ENCODE assay signal across 19 cellular contexts in genomic region chr10:25028711-25029110, GRCh38. TPM values are rescaled to one million over a fixed set of nuclear protein-coding genes. Genes with fewer than 3 reads are reported as not detected.
DNase-seq lines count a peak whose midpoint lies in the region; ATAC-seq, FAIRE-seq and TF ChIP-seq lines count a peak whose summit lies in the region.
"Had no signal": no experiment of that assay in that cellular context is flagged by ENCODE, and none has a peak within 500 bp of the region (broad histone marks: within the 10 kb centered on the region; RNA-seq: fewer than 3 reads in every experiment).

No MANE protein-coding gene starts in this region.

- no peak overlapping the region for H2AFZ ChIP-seq in IMR-90 (replicated peaks; ENCODE audit: low read length, poor library complexity)
- no peak overlapping the region for H2AFZ ChIP-seq in osteoblast (ENCODE audit: low read length)
- H2AFZ ChIP-seq: PC-9 had no signal

- H3K79me1 ChIP-seq in IMR-90 (ENCODE audit: low read depth in 1 of 2, low read length in 2 of 2), result no peaks in the 10 kb centered on the region

- BruUV-seq in IMR-90 (replicated peaks; lab: Mats Ljungman, UMichigan), result no TSS peak

- H3K9me3 ChIP-seq in IMR-90 (ENCODE audit: control insufficient read depth, insufficient read depth, low read length), result no peaks in the 10 kb centered on the region
- no peaks in the 10 kb centered on the region for H3K9me3 ChIP-seq in osteoblast (ENCODE audit: low read depth, low read length)
- H3K9me3 ChIP-seq: SJCRH30 had no signal

- H3K36me3 ChIP-seq in IMR-90 (ENCODE audit: control insufficient read depth, insufficient read depth, low read length) (no peaks in the 10 kb centered on the region), bronchial epithelial cell (ENCODE audit: control insufficient read depth, insufficient read depth, low read length) (no peaks in the 10 kb centered on the region), osteoblast (ENCODE audit: insufficient read depth, low read length) (no peaks in the 10 kb centered on the region)
- H3K36me3 ChIP-seq: SJCRH30 had no signal

- H3K4me3 ChIP-seq in IMR-90 (ENCODE audit: insufficient read depth, low read depth, low read length), result no peak overlapping the region
- no peak overlapping the region for H3K4me3 ChIP-seq in bronchial epithelial cell (ENCODE audit: low read depth, low read length)
- H3K4me3 ChIP-seq in osteoblast (ENCODE audit: insufficient read depth, low read length), result no peak overlapping the region
- H3K4me3 ChIP-seq: PC-9, SJCRH30 had no signal

- H3K23ac ChIP-seq in IMR-90 (ENCODE audit: low read depth, low read length), result no peak overlapping the region

- in situ Hi-C loops in IMR-90 (cut with MboI; ENCODE audit: low sequenced_read_pairs), result no loop called here

- POLR2A ChIA-PET in IMR-90 (lab: Charles Lee; ENCODE audit: unreplicated experiment), result no interaction called here
- POLR2A ChIA-PET in RWPE1 (lab: Yijun Ruan, JAX; ENCODE audit: low non-redundant PET), result no interaction called here

- no peak overlapping the region for H3K4ac ChIP-seq in IMR-90 (ENCODE audit: low read depth, low read length)

- H3K56ac ChIP-seq in IMR-90 (ENCODE audit: extremely low read depth, insufficient read depth, low read length), result no peak overlapping the region

- no peak overlapping the region for H2BK5ac ChIP-seq in IMR-90 (ENCODE audit: low read depth, low read length, poor library complexity, severe bottlenecking)

- TF ChIP-seq POLR2A in IMR-90 (IDR thresholded peaks at IDR 0.05; ENCODE audit: low read depth, low read length), result no peak

- no peak overlapping the region for H2AK9ac ChIP-seq in IMR-90 (replicated peaks; ENCODE audit: low read depth, low read length, poor library complexity)

- H4K91ac ChIP-seq in IMR-90 (ENCODE audit: insufficient read depth, low read depth, low read length), result no peak overlapping the region

- FAIRE-seq in bronchial epithelial cell (lab: Jason Lieb, UNC), result no peak
- FAIRE-seq: GM12892 had no signal

- no peak for TF ChIP-seq RAD21 in IMR-90 (IDR thresholded peaks at IDR 0.05; ENCODE audit: low read length)

- H4K20me1 ChIP-seq in IMR-90 (ENCODE audit: insufficient read depth, low read length) (no peaks in the 10 kb centered on the region), osteoblast (ENCODE audit: insufficient read depth, low read length) (no peaks in the 10 kb centered on the region)

- dilution Hi-C loops in IMR-90 (cut with HindIII; ENCODE audit: low sequenced_read_pairs, unreplicated experiment), result no loop called here

- ATAC-seq in IMR-90 (ENCODE audit: low read depth), result no peak
- no peak for ATAC-seq in HG03460 (IDR thresholded peaks at IDR 0.05; ENCODE audit: unreplicated experiment)

- H4K8ac ChIP-seq in IMR-90 (ENCODE audit: low read depth in 2 of 2, low read length in 2 of 2), result no peak overlapping the region

- no peak overlapping the region for H3K9ac ChIP-seq in IMR-90 (ENCODE audit: low read depth, low read length)
- H3K9ac ChIP-seq: KMS-11 had no signal

- H3K27ac ChIP-seq in IMR-90 (ENCODE audit: insufficient read depth, low read length) (no peak overlapping the region), osteoblast (ENCODE audit: low read depth, low read length) (no peak overlapping the region), RWPE1 (no peak overlapping the region)
- H3K27ac ChIP-seq: KMS-11, PC-9, SJCRH30 had no signal

- H3K4me2 ChIP-seq in IMR-90 (ENCODE audit: low read depth, low read length) (no peak overlapping the region), osteoblast (ENCODE audit: insufficient read depth, low read length) (no peak overlapping the region)
- H3K4me2 ChIP-seq: KMS-11, PC-9 had no signal

- intact Hi-C loops in IMR-90 (cut with micrococcal nuclease), result no loop called here

- no peak overlapping the region for H2BK15ac ChIP-seq in IMR-90 (ENCODE audit: low read depth, low read length)

- no peak overlapping the region for H2AK5ac ChIP-seq in IMR-90 (ENCODE audit: low read depth, low read length)

- CTCF ChIA-PET in IMR-90 (lab: Yijun Ruan, JAX), result interaction anchor here (0.5 kb wide), 1 partner anchor 47 kb away, joined by 4 read pairs; no protein-coding TSS in a partner anchor
- CTCF ChIA-PET in RWPE1 (lab: Yijun Ruan, JAX), result interaction anchor here (1.1 kb wide), 1 partner anchor 198 kb away, joined by 6 read pairs; no protein-coding TSS in a partner anchor

- H3K27me3 ChIP-seq in IMR-90 (ENCODE audit: control insufficient read depth, insufficient read depth, low read length), result no peaks in the 10 kb centered on the region
- H3K27me3 ChIP-seq in bronchial epithelial cell (ENCODE audit: control insufficient read depth, insufficient read depth, low read length), result no peaks in the 10 kb centered on the region
- H3K27me3 ChIP-seq in osteoblast (ENCODE audit: insufficient read depth, low read length), result no peaks in the 10 kb centered on the region
- H3K27me3 ChIP-seq: SJCRH30 had no signal

- H2BK120ac ChIP-seq in IMR-90 (ENCODE audit: low read depth, low read length), result no peak overlapping the region

- DNase-seq in EH (ENCODE audit: low read depth) (peak; percentile 16), IMR-90 (peak; percentile 32), bronchial epithelial cell (ENCODE audit: low read depth) (peak; percentile 40), osteoblast (ENCODE audit: insufficient read length, low spot score, missing footprints) (peak; percentile 48), RWPE1 (ENCODE audit: low spot score) (no peak), cortex of kidney (lab: John Stamatoyannopoulos, UW) (no peak)
- DNase-seq: C1 segment of cervical spinal cord; CD8-positive, alpha-beta memory T cell; DND-41; NCI-H1417; NCI-H187; NCI-H526; PC-9; SJCRH30 had no signal

- WGBS in IMR-90 (ENCODE audit: extremely low coverage in 2 of 2, insufficient read length in 1 of 2), 2 experiments, result no CpG with 5 or more reads among the region's 1 CpG

- no peak overlapping the region for H3K14ac ChIP-seq in IMR-90 (replicated peaks; ENCODE audit: low read depth, low read length)

- no peak overlapping the region for H2BK20ac ChIP-seq in IMR-90 (ENCODE audit: low read depth, low read length)

- H3K4me1 ChIP-seq in IMR-90 (ENCODE audit: control insufficient read depth, insufficient read depth, low read length) (no peaks in the 10 kb centered on the region), osteoblast (ENCODE audit: insufficient read depth, low read length) (peaks cover 15% of the 10 kb centered on the region)
- H3K4me1 ChIP-seq: SJCRH30 had no signal

- H3K9me1 ChIP-seq in IMR-90 (ENCODE audit: insufficient read depth, low read length), result no peaks in the 10 kb centered on the region

- no peak overlapping the region for H3K18ac ChIP-seq in IMR-90 (ENCODE audit: low read depth, low read length)

- TF ChIP-seq CTCF in IMR-90 (conservative IDR thresholded peaks at IDR 0.05; ENCODE audit: low read depth, low read length), result no peak
- no peak for TF ChIP-seq CTCF in bronchial epithelial cell (IDR thresholded peaks at IDR 0.05; ENCODE audit: insufficient read depth, low read length, severe bottlenecking)
- TF ChIP-seq CTCF in osteoblast (IDR thresholded peaks at IDR 0.05; ENCODE audit: extremely low read depth, low read depth, low read length), result no peak
- TF ChIP-seq CTCF in RWPE1 (conservative IDR thresholded peaks at IDR 0.05; ENCODE audit: low read depth), result no peak

- no peaks in the 10 kb centered on the region for H3K79me2 ChIP-seq in osteoblast (ENCODE audit: insufficient read depth, low read length)

- no peak overlapping the region for H4K5ac ChIP-seq in IMR-90 (ENCODE audit: low read depth, low read length)

TF ChIP-seq in IMR-90, 13 proteins besides CTCF, POLR2A, EP300 and RAD21 (continues in another document):
- no peak for TF ChIP-seq RFX5 (IDR thresholded peaks at IDR 0.05; ENCODE audit: low read depth, low read length)
- no peak for TF ChIP-seq MAFK (IDR thresholded peaks at IDR 0.05; ENCODE audit: low read depth, low read length)
- no peak for TF ChIP-seq CHD1 (IDR thresholded peaks at IDR 0.05; ENCODE audit: low read depth, low read length)
- no peak for TF ChIP-seq NFE2L2 (IDR thresholded peaks at IDR 0.05; ENCODE audit: low read depth, low read length)
- TF ChIP-seq RCOR1 (IDR thresholded peaks at IDR 0.05; ENCODE audit: insufficient replicate concordance, low read length), result no peak
- TF ChIP-seq BHLHE40 (IDR thresholded peaks at IDR 0.05; ENCODE audit: low read depth, low read length), result no peak
- TF ChIP-seq MAZ (IDR thresholded peaks at IDR 0.05; ENCODE audit: borderline replicate concordance, low read depth, low read length), result no peak
- TF ChIP-seq ELK1 (IDR thresholded peaks at IDR 0.05; ENCODE audit: borderline replicate concordance, low read depth, low read length), result no peak
- no peak for TF ChIP-seq FOS (IDR thresholded peaks at IDR 0.05; ENCODE audit: low read depth, low read length)
- no peak for TF ChIP-seq CEBPB (IDR thresholded peaks at IDR 0.05; ENCODE audit: low read depth, low read length)
- no peak for TF ChIP-seq SMC3 (IDR thresholded peaks at IDR 0.05; ENCODE audit: low read depth, low read length)
- TF ChIP-seq MXI1 (IDR thresholded peaks at IDR 0.05; ENCODE audit: borderline replicate concordance, low read depth, low read length), result no peak

RNA-seq across cellular contexts. Expression of gene THNSL1, which starts 12.3 kb away (rescaled TPM):
- total RNA-seq in IMR-90 (2012; rRNA removed) (2.0 and 3.6 TPM in 2 replicates), bronchial epithelial cell (4.0 and 5.0 TPM in 2 replicates), osteoblast (2.9 and 3.2 TPM in 2 replicates)
- polyA plus RNA-seq in IMR-90 (2012; rRNA removed), result 0.92 and 1.3 TPM in 2 replicates
- polyA plus RNA-seq in IMR-90 (2012; cell fraction: cytosol; rRNA removed), result 0.14 and 0.27 TPM in 2 replicates
- polyA plus RNA-seq in IMR-90 (2012; cell fraction: nucleus; rRNA removed; ENCODE audit: low replicate concordance), result 0.05 and 0.52 TPM in 2 replicates

RNA-seq across cellular contexts. Expression of gene ENKUR, which starts 12.8 kb away (rescaled TPM):
- total RNA-seq in IMR-90 (2012; rRNA removed) (under 0.01 TPM in 1 of 2 replicates, not detected in the other), bronchial epithelial cell (0.13 and 0.26 TPM in 2 replicates), osteoblast (0.59 TPM in 1 of 2 replicates, not detected in the other)
- polyA plus RNA-seq in IMR-90 (2012; rRNA removed), result not detected in 2 replicates
- not detected in 2 replicates for polyA plus RNA-seq in IMR-90 (2012; cell fraction: cytosol; rRNA removed)
- not detected in 2 replicates for polyA plus RNA-seq in IMR-90 (2012; cell fraction: nucleus; rRNA removed; ENCODE audit: low replicate concordance)
- total RNA-seq: CD8-positive, alpha-beta memory T cell; H4; M059J; SJCRH30 had no signal
- polyA plus RNA-seq: CD8-positive, alpha-beta memory T cell had no signal

Comparison
In these comparisons a context has a peak if more than half of its experiments do, and no peak if none do; other contexts are left out.
1. DNase-seq: peak in EH (single experiment), IMR-90 (single experiment), bronchial epithelial cell (single experiment) and osteoblast (single experiment); none in RWPE1 (single experiment) and cortex of kidney (single experiment).